14 cellular contexts compared by ENCODE assay signal in the genomic region with DNA sequence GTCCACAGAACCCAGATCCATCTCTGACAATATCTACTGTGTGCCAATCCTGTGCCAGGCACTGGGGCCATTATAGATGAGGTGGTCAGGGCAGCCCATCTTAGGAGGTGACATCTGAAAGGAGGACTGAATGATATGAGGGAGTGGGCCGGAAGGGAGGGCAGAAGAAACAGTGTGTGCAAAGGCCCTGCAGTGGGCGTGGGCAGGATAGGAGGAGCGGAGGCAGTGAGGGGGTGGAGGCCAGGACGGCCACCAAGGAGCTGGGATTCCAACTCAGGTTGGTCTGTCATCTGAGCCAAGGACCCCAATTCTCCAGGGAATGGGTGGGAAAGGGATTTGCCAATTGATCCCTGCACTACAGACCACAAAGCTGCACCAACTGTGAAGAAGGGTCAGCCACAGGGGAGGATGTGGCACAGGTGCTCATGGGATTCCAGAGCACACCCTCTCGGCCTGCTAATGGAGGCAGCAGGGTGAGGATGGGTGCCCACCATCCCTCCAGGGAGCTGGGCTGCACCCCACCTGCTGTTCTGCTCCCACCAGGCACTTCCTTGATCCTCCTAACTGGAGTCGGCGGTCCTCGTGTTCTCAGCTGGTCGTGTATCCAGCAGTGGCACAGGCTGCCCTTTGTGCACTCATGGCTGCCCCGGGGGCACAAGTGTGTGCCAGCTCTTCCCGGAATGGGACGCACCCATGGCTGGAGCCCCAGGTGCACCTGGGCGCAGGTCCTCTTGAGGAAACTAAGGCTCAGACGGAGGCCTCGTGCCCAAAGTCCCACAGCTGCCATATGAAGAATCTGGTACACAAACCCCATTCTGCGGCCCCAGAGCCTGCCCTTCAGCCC. TPM values are rescaled to one million over a fixed set of nuclear protein-coding genes. Genes with fewer than 3 reads are reported as not detected.
DNase-seq lines count a peak whose midpoint lies in the region; ATAC-seq, FAIRE-seq and TF ChIP-seq lines count a peak whose summit lies in the region.
"Had no signal": no experiment of that assay in that cellular context is flagged by ENCODE, and none has a peak within 500 bp of the region (broad histone marks: within the 10 kb centered on the region; RNA-seq: fewer than 3 reads in every experiment).

No MANE protein-coding gene starts in this region.

- no peak overlapping the region for H3K4me3 ChIP-seq in liver (ENCODE audit: low read depth in 1 of 3, low read length in 3 of 3)
- no peak overlapping the region for H3K4me3 ChIP-seq in suprapubic skin
- H3K4me3 ChIP-seq: body of pancreas, smooth muscle cell had no signal

- H3K36me3 Mint-ChIP-seq in activated naive CD4-positive, alpha-beta T cell treated with anti-CD3 and anti-CD28 coated beads, Interleukin-2, amount 10 ng/mL, durations not matched to agents 7 days and 5 days, result peaks cover 35% of the 10 kb centered on the region
- H3K36me3 Mint-ChIP-seq in activated T-helper 17 cell treated with anti-CD3 and anti-CD28 coated beads, Interleukin-2, amount 50 U/mL, for 72 hours (ENCODE audit: low read depth), result peaks cover 3% of the 10 kb centered on the region

- H3K4me3 Mint-ChIP-seq in activated naive CD4-positive, alpha-beta T cell treated with anti-CD3 and anti-CD28 coated beads, Interleukin-2, amount 10 ng/mL, durations not matched to agents 7 days and 5 days, result peak overlapping the region; percentile 42
- H3K4me3 Mint-ChIP-seq in activated T-helper 17 cell treated with anti-CD3 and anti-CD28 coated beads, Interleukin-2, amount 50 U/mL, for 72 hours, result peak overlapping the region; percentile 54

- H3K9ac ChIP-seq in liver (ENCODE audit: low read depth in 1 of 2, low read length in 2 of 2), result no peak overlapping the region

- TF ChIP-seq RAD21 in liver (IDR thresholded peaks at IDR 0.05), result no peak

- H3K4me1 ChIP-seq in liver (ENCODE audit: control insufficient read depth in 4 of 4, insufficient read depth in 4 of 4, low read length in 3 of 4) (peaks cover 42 to 91% (median 70%) of the 10 kb centered on the region in 4 donors), suprapubic skin (peaks cover 82% of the 10 kb centered on the region)

- no peaks in the 10 kb centered on the region for H3K27me3 Mint-ChIP-seq in activated naive CD4-positive, alpha-beta T cell treated with anti-CD3 and anti-CD28 coated beads, Interleukin-2, amount 10 ng/mL, durations not matched to agents 7 days and 5 days
- no peaks in the 10 kb centered on the region for H3K27me3 Mint-ChIP-seq in activated T-helper 17 cell treated with anti-CD3 and anti-CD28 coated beads, Interleukin-2, amount 50 U/mL, for 72 hours

- no peak for TF ChIP-seq CTCF in liver (IDR thresholded peaks at IDR 0.05; ENCODE audit: low read depth, low read length, missing input control)
- TF ChIP-seq CTCF in suprapubic skin (IDR thresholded peaks at IDR 0.05), result no peak

- H3K9me3 ChIP-seq in liver (ENCODE audit: control insufficient read depth in 4 of 4, low read length in 3 of 4) (no peaks in the 10 kb centered on the region), suprapubic skin (no peaks in the 10 kb centered on the region)
- H3K9me3 ChIP-seq: body of pancreas had no signal

- H3K9me3 Mint-ChIP-seq in activated naive CD4-positive, alpha-beta T cell treated with anti-CD3 and anti-CD28 coated beads, Interleukin-2, amount 10 ng/mL, durations not matched to agents 7 days and 5 days, result no peaks in the 10 kb centered on the region
- H3K9me3 Mint-ChIP-seq in activated T-helper 17 cell treated with anti-CD3 and anti-CD28 coated beads, Interleukin-2, amount 50 U/mL, for 72 hours, result no peaks in the 10 kb centered on the region

- WGBS in liver, result 58% methylated on average over 16 of the region's 16 CpGs
- 88% methylated on average over 4 of the region's 16 CpGs for WGBS in suprapubic skin

- ATAC-seq in activated T-helper 17 cell treated with anti-CD3 and anti-CD28 coated beads, Interleukin-2, amount 50 U/mL, for 72 hours (replicated peaks), result no peak
- ATAC-seq: body of pancreas had no signal

- H3K36me3 ChIP-seq in liver (ENCODE audit: control insufficient read depth in 4 of 4, insufficient read depth in 3 of 4, low read depth in 1 of 4, low read length in 3 of 4) (no peaks in the 10 kb centered on the region), suprapubic skin (no peaks in the 10 kb centered on the region)

- H3K4me1 Mint-ChIP-seq in activated naive CD4-positive, alpha-beta T cell treated with anti-CD3 and anti-CD28 coated beads, Interleukin-2, amount 10 ng/mL, durations not matched to agents 7 days and 5 days, result peaks cover 79% of the 10 kb centered on the region
- H3K4me1 Mint-ChIP-seq in activated T-helper 17 cell treated with anti-CD3 and anti-CD28 coated beads, Interleukin-2, amount 50 U/mL, for 72 hours, result peaks cover 34% of the 10 kb centered on the region

- peak overlapping the region; percentile 96 for H3K27ac Mint-ChIP-seq in activated naive CD4-positive, alpha-beta T cell treated with anti-CD3 and anti-CD28 coated beads, Interleukin-2, amount 10 ng/mL, durations not matched to agents 7 days and 5 days
- peak overlapping the region; percentile 70 for H3K27ac Mint-ChIP-seq in activated T-helper 17 cell treated with anti-CD3 and anti-CD28 coated beads, Interleukin-2, amount 50 U/mL, for 72 hours

- H3K27ac ChIP-seq in liver (ENCODE audit: low read depth in 1 of 2, low read length in 2 of 2) (peak overlapping the region; percentile 88 to 91), suprapubic skin (peak overlapping the region; percentile 92)

- CTCF ChIA-PET in activated naive CD4-positive, alpha-beta T cell treated with anti-CD3 and anti-CD28 coated beads, Interleukin-2, amount 10 ng/mL, durations not matched to agents 7 days and 5 days (lab: Charles Lee), result interaction anchor here (1.7 kb wide), 1 partner anchor 15 kb away, joined by 7 read pairs; no protein-coding TSS in a partner anchor

- TF ChIP-seq POLR2A in suprapubic skin (IDR thresholded peaks at IDR 0.05), result no peak

- FAIRE-seq in RCC 7860 (lab: Jason Lieb, UNC), result no peak
- FAIRE-seq: GM18507 had no signal

- DNase-seq in activated naive CD4-positive, alpha-beta T cell treated with anti-CD3 and anti-CD28 coated beads, Interleukin-2, amount 10 ng/mL, durations not matched to agents 7 days and 5 days, result no peak
- no peak for DNase-seq in activated naive CD4-positive, alpha-beta T cell (lab: John Stamatoyannopoulos, UW)
- DNase-seq in suprapubic skin (ENCODE audit: low spot score in 2 of 2) (no peak), RCC 7860 (ENCODE audit: low spot score) (no peak), glomerular visceral epithelial cell (ENCODE audit: extremely low spot score) (no peak), DMS153 treated with DMSO at 0.1 percent for 48 hours (lab: John Stamatoyannopoulos, UW; ENCODE audit: unreplicated experiment) (no peak)
- DNase-seq: activated CD8-positive, alpha-beta memory T cell treated with anti-CD3 and anti-CD28 coated beads, Interleukin-2, amount 50 U/mL, for 4 hours; body of pancreas; NCI-H2081; T-helper 9 cell had no signal

- no peak for TF ChIP-seq EP300 in suprapubic skin (IDR thresholded peaks at IDR 0.05)

- no peaks in the 10 kb centered on the region for H3K27me3 ChIP-seq in liver (ENCODE audit: control insufficient read depth in 4 of 4, insufficient read depth in 4 of 4, low read length in 3 of 4)
- H3K27me3 ChIP-seq in suprapubic skin, result no peaks in the 10 kb centered on the region
- H3K27me3 ChIP-seq: body of pancreas had no signal

TF ChIP-seq in liver, 16 proteins besides CTCF, POLR2A, EP300 and RAD21:
- TF ChIP-seq FOXA1 (IDR thresholded peaks at IDR 0.05) (no peak), HNF4A (conservative IDR thresholded peaks at IDR 0.05) (peak; percentile 66 to 84), YY1 (IDR thresholded peaks at IDR 0.05) (peak; percentile 80), SP1 (IDR thresholded peaks at IDR 0.05) (peak; percentile 37), RXRA (IDR thresholded peaks at IDR 0.05) (peak; percentile 80 to 93)
- TF ChIP-seq, protein P1, sequence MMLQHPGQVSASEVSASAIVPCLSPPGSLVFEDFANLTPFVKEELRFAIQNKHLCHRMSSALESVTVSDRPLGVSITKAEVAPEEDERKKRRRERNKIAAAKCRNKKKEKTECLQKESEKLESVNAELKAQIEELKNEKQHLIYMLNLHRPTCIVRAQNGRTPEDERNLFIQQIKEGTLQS (IDR thresholded peaks at IDR 0.05), result no peak
- TF ChIP-seq, protein P2, sequence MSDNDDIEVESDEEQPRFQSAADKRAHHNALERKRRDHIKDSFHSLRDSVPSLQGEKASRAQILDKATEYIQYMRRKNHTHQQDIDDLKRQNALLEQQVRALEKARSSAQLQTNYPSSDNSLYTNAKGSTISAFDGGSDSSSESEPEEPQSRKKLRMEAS (IDR thresholded peaks at IDR 0.05), result peak; percentile 83
TF ChIP-seq in liver: peak in this region for 5.

RNA-seq across cellular contexts. Expression of a gene that starts 9.6 kb away (rescaled TPM):
- 10 to 100 TPM; 65.5 to 74.1 TPM for total RNA-seq in activated T-helper 17 cell treated with anti-CD3 and anti-CD28 coated beads, Interleukin-2, amount 50 U/mL, for 72 hours
- 100 to 1,000 TPM in 1 of 2 donors, 10 to 100 TPM in 1; 66.8 to 133 TPM for total RNA-seq in liver
- 100 to 1,000 TPM in 1 of 2 donors, 10 to 100 TPM in 1; 74.0 to 127 TPM for polyA plus RNA-seq in liver
- 100 to 1,000 TPM in 2 of 4 donors, 10 to 100 TPM in 2; 78.1 to 124 (median 91.7) TPM for total RNA-seq in suprapubic skin
